ENCODE assay signal across 8 cellular contexts in genomic region chr1:153727463-153728304, GRCh38. TPM values are rescaled to one million over a fixed set of nuclear protein-coding genes. Genes with fewer than 3 reads are reported as not detected.
DNase-seq lines count a peak whose midpoint lies in the region; ATAC-seq and TF ChIP-seq lines count a peak whose summit lies in the region.

Gene INTS3, plus strand, starts transcription at chr1:153728050. Its CDS starts 585 bp downstream, at chr1:153728635.

- no peaks in the 10 kb centered on the region for H3K9me3 ChIP-seq in smooth muscle cell (replicated peaks; ENCODE audit: low read depth)

- peak within 1 kb of the TSS; percentile 93 for H3K9ac ChIP-seq in smooth muscle cell (ENCODE audit: low read depth)

- H3K27me3 ChIP-seq in smooth muscle cell (ENCODE audit: low read depth): no peaks in the 10 kb centered on the region

- POLR2A ChIA-PET in WTC11 (lab: Charles Lee): interaction anchor here (0.6 to 2.1 kb wide), 7 partner anchors 15 to 48 kb away, joined by 3 to 10 read pairs (median 5); no protein-coding TSS in a partner anchor

- H3F3A ChIP-seq in smooth muscle cell (ENCODE audit: low read depth): no peaks in the 10 kb centered on the region

- peak within 1 kb of the TSS; percentile 78 to 82 for H3K4me3 ChIP-seq in cardiac fibroblast (replicated peaks in 1 of 2; ENCODE audit: low read depth in 2 of 2, low read length in 2 of 2)
- peak within 1 kb of the TSS; percentile 89 for H3K4me3 ChIP-seq in smooth muscle cell

- peaks cover 28% of the 10 kb centered on the region for H3K4me1 Mint-ChIP-seq in WTC11

- no peaks in the 10 kb centered on the region for H3K36me3 ChIP-seq in smooth muscle cell (ENCODE audit: low read depth)

- CTCF ChIA-PET in WTC11 (lab: Charles Lee): interaction anchor here (0.6 to 2.1 kb wide), 14 partner anchors 12 to 231 kb away, joined by 3 to 19 read pairs (median 5); partner anchors contain the start of genes CRTC2, NPR1 and S100A13

- 1% methylated on average over 47 of the region's 49 CpGs for WGBS in smooth muscle cell (ENCODE audit: low lambda C conversion rate)

- no peaks in the 10 kb centered on the region for H4K20me1 ChIP-seq in smooth muscle cell (ENCODE audit: low read depth)

- no peaks in the 10 kb centered on the region for H3K9me3 Mint-ChIP-seq in WTC11

- peak; percentile 95 for ATAC-seq in GM18909 (IDR thresholded peaks at IDR 0.05; ENCODE audit: poor library complexity, unreplicated experiment)
- ATAC-seq in HG03175 (IDR thresholded peaks at IDR 0.05; ENCODE audit: unreplicated experiment): peak; percentile 98
- ATAC-seq in WTC11: peak; percentile 100

- H3K27ac Mint-ChIP-seq in WTC11: peak within 1 kb of the TSS; percentile 99

- peaks cover 5% of the 10 kb centered on the region for H3K4me1 ChIP-seq in smooth muscle cell (ENCODE audit: low read depth)

- no peaks in the 10 kb centered on the region; the same call in 1 of the 2 replicates for H3K27me3 Mint-ChIP-seq in WTC11 (ENCODE audit: low read depth)

- peak within 1 kb of the TSS; percentile 97 for H3K4me3 Mint-ChIP-seq in WTC11

- H2AFZ ChIP-seq in smooth muscle cell (ENCODE audit: low read depth): peak within 1 kb of the TSS; percentile 95

- DNase-seq in AG08395 (ENCODE audit: low spot score): peak; percentile 100
- peak; percentile 100 for DNase-seq in NCI-H226
- peak; percentile 100 for DNase-seq in WTC11 (ENCODE audit: low spot score)
- DNase-seq in cardiac fibroblast (ENCODE audit: low read depth in 2 of 2): peak; percentile 100
- peak; percentile 99 for DNase-seq in iPS-NIHi7 (ENCODE audit: extremely low spot score)
- peak; percentile 87 for DNase-seq in smooth muscle cell (lab: John Stamatoyannopoulos, UW; ENCODE audit: unreplicated experiment)

- H3K79me2 ChIP-seq in smooth muscle cell (ENCODE audit: low read depth): peaks cover 18% of the 10 kb centered on the region

- no peak for TF ChIP-seq CTCF in WTC11 (IDR thresholded peaks at IDR 0.05)
- TF ChIP-seq CTCF in cardiac fibroblast (IDR thresholded peaks at IDR 0.05; ENCODE audit: low read depth, low read length): peak; percentile 19
- peak; percentile 17 for TF ChIP-seq CTCF in smooth muscle cell (IDR thresholded peaks at IDR 0.05; ENCODE audit: borderline replicate concordance, insufficient read depth, poor library complexity, severe bottlenecking)

- H3K4me2 ChIP-seq in smooth muscle cell: peak within 1 kb of the TSS; percentile 97

- peaks cover 12% of the 10 kb centered on the region for H3K36me3 Mint-ChIP-seq in WTC11

- H3K27ac ChIP-seq in smooth muscle cell (ENCODE audit: low read depth): peak within 1 kb of the TSS; percentile 85

TF ChIP-seq in WTC11, 78 proteins besides CTCF, POLR2A, EP300 and RAD21:
- TF ChIP-seq ZNF232 (CRISPR knock-in tag; IDR thresholded peaks at IDR 0.05) (peak; percentile 73; the same call in 1 of the 2 replicates), FOXP1 (CRISPR knock-in tag; IDR thresholded peaks at IDR 0.05; ENCODE audit: borderline replicate concordance) (0 out of 2 replicates have a peak, but pooled peaks have one; percentile 22), SP1 (CRISPR knock-in tag; conservative IDR thresholded peaks at IDR 0.05) (peak; percentile 79), NFYB (CRISPR knock-in tag; conservative IDR thresholded peaks at IDR 0.05; ENCODE audit: low read depth) (peak; percentile 90), CREB1 (CRISPR knock-in tag; IDR thresholded peaks at IDR 0.05) (0 out of 2 replicates have a peak, but pooled peaks have one; percentile 23), ZNF281 (CRISPR knock-in tag; IDR thresholded peaks at IDR 0.05) (no peak), ETV6 (CRISPR knock-in tag; IDR thresholded peaks at IDR 0.05) (0 out of 2 replicates have a peak, but pooled peaks have one; percentile 59)
- TF ChIP-seq, protein P1, sequence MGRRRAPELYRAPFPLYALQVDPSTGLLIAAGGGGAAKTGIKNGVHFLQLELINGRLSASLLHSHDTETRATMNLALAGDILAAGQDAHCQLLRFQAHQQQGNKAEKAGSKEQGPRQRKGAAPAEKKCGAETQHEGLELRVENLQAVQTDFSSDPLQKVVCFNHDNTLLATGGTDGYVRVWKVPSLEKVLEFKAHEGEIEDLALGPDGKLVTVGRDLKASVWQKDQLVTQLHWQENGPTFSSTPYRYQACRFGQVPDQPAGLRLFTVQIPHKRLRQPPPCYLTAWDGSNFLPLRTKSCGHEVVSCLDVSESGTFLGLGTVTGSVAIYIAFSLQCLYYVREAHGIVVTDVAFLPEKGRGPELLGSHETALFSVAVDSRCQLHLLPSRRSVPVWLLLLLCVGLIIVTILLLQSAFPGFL (CRISPR knock-in tag; IDR thresholded peaks at IDR 0.05; ENCODE audit: borderline replicate concordance): no peak
- TF ChIP-seq, protein P2, sequence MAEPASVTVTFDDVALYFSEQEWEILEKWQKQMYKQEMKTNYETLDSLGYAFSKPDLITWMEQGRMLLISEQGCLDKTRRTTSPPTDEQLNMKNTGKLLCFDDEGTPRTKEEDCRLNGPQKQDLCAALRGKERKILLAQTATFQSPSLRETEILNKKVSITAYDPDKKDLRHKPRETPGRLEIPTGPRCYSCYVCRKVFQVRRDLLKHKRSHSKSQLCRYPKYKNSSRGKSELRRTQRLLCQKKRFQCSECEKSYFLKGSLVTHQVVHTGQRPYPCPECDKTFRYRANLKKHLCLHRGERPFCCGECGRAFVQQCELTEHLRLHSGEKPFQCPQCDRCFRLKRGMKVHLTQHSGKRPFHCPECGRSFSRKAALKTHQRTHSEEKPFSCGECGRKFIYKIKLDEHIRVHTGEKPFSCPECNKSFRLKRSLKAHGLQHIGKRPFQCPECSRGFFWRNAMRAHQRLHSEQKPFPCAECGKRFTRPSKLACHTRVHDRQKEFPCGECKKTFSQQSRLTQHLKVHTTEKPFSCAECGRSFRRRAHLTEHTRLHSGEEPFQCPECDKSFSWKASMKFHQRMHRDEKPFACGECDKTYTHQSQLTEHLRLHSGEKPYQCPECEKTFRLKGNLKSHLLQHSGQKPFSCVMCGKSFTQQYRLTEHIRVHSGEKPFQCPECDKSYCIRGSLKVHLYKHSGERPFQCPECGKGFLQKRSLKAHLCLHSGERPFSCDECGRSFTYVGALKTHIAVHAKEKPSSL (CRISPR knock-in tag; conservative IDR thresholded peaks at IDR 0.05): no peak
- TF ChIP-seq, protein P3, sequence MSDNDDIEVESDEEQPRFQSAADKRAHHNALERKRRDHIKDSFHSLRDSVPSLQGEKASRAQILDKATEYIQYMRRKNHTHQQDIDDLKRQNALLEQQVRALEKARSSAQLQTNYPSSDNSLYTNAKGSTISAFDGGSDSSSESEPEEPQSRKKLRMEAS (CRISPR knock-in tag; IDR thresholded peaks at IDR 0.05): peak; percentile 74; the same call in 1 of the 2 replicates
- TF ChIP-seq, protein P4, sequence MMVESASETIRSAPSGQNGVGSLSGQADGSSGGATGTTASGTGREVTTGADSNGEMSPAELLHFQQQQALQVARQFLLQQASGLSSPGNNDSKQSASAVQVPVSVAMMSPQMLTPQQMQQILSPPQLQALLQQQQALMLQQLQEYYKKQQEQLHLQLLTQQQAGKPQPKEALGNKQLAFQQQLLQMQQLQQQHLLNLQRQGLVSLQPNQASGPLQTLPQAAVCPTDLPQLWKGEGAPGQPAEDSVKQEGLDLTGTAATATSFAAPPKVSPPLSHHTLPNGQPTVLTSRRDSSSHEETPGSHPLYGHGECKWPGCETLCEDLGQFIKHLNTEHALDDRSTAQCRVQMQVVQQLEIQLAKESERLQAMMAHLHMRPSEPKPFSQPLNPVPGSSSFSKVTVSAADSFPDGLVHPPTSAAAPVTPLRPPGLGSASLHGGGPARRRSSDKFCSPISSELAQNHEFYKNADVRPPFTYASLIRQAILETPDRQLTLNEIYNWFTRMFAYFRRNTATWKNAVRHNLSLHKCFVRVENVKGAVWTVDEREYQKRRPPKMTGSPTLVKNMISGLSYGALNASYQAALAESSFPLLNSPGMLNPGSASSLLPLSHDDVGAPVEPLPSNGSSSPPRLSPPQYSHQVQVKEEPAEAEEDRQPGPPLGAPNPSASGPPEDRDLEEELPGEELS (CRISPR knock-in tag; IDR thresholded peaks at IDR 0.05): peak; percentile 30; the same call in 1 of the 2 replicates
TF ChIP-seq in WTC11: peak in this region for 8.

RNA-seq across cellular contexts. Expression of gene INTS3, which starts in this region (rescaled TPM):
- total RNA-seq in WTC11 (2021) (66.8 to 71.3 TPM (median 70.5 TPM) in 3 replicates), smooth muscle cell (33.6 and 34.8 TPM in 2 replicates)
- polyA plus RNA-seq in smooth muscle cell: 22.3 and 27.6 TPM in 2 replicates

Comparison
In these comparisons a context has a peak if more than half of its experiments do, and no peak if none do; other contexts are left out.
1. Peak in every context shown above with its lines: DNase-seq, ATAC-seq, H3K4me3 ChIP-seq and H3K27ac ChIP-seq.